In genomic region chr2:161946489-161947107, GRCh38 we compare ENCODE assay signal across 9 cellular contexts.
DNase-seq lines count a peak whose midpoint lies in the region; ATAC-seq, FAIRE-seq and TF ChIP-seq lines count a peak whose summit lies in the region.
"Had no signal": no experiment of that assay in that cellular context is flagged by ENCODE, and none has a peak within 500 bp of the region (broad histone marks: within the 10 kb centered on the region; RNA-seq: fewer than 3 reads in every experiment).

No MANE protein-coding gene starts in this region.

- DNase-seq in D721Med (ENCODE audit: insufficient read length, low spot score) (no peak), HCEC 1CT (peak; percentile 48), RWPE2 (ENCODE audit: low spot score) (no peak), fibroblast of the conjunctiva (ENCODE audit: low read depth) (peak; percentile 12), superior temporal gyrus (ENCODE audit: extremely low spot score) (peak; percentile 82)
- no peak for DNase-seq in activated T-cell treated with anti-CD3 and anti-CD28 coated beads, Interleukin-2, amount 50 U/mL, for 4 hours
- no peak for DNase-seq in activated CD4-positive, alpha-beta memory T cell treated with anti-CD3 and anti-CD28 coated beads for 36 hours
- DNase-seq: naive B cell had no signal

- CTCF ChIA-PET in activated CD4-positive, alpha-beta memory T cell treated with anti-CD3 and anti-CD28 coated beads for 36 hours (lab: Charles Lee) = interaction anchor here (0.6 to 4.6 kb wide), 28 partner anchors 8 to 723 kb away, joined by 3 to 116 read pairs (median 3); no protein-coding TSS in a partner anchor

- ATAC-seq in RWPE2 (ENCODE audit: low read depth) (no peak), HG03039 (IDR thresholded peaks at IDR 0.05; ENCODE audit: unreplicated experiment) (no peak)
- no peak for ATAC-seq in activated T-cell treated with anti-CD3 and anti-CD28 coated beads, Interleukin-2, amount 50 U/mL, for 4 hours

- H3K36me3 Mint-ChIP-seq in activated T-cell treated with anti-CD3 and anti-CD28 coated beads, Interleukin-2, amount 50 U/mL, for 4 hours (ENCODE audit: insufficient read depth) = no peaks in the 10 kb centered on the region
- H3K36me3 Mint-ChIP-seq in activated CD4-positive, alpha-beta memory T cell treated with anti-CD3 and anti-CD28 coated beads for 36 hours = no peaks in the 10 kb centered on the region
- H3K36me3 Mint-ChIP-seq: naive B cell had no signal

- no peaks in the 10 kb centered on the region for H3K4me1 ChIP-seq in RWPE2 (ENCODE audit: insufficient read depth, poor library complexity, severe bottlenecking)

- H3K4me3 ChIP-seq in RWPE2 (ENCODE audit: severe bottlenecking) = no peak overlapping the region

- peaks cover 2% of the 10 kb centered on the region for H3K27me3 Mint-ChIP-seq in activated T-cell treated with anti-CD3 and anti-CD28 coated beads, Interleukin-2, amount 50 U/mL, for 4 hours (ENCODE audit: low read depth)
- no peaks in the 10 kb centered on the region for H3K27me3 Mint-ChIP-seq in activated CD4-positive, alpha-beta memory T cell treated with anti-CD3 and anti-CD28 coated beads for 36 hours
- H3K27me3 Mint-ChIP-seq: naive B cell had no signal

- H3K4me3 Mint-ChIP-seq in activated T-cell treated with anti-CD3 and anti-CD28 coated beads, Interleukin-2, amount 50 U/mL, for 4 hours = no peak overlapping the region
- H3K4me3 Mint-ChIP-seq in activated CD4-positive, alpha-beta memory T cell treated with anti-CD3 and anti-CD28 coated beads for 36 hours = no peak overlapping the region
- H3K4me3 Mint-ChIP-seq: naive B cell had no signal

- no peaks in the 10 kb centered on the region for H3K9me3 ChIP-seq in RWPE2 (ENCODE audit: severe bottlenecking)

- no peaks in the 10 kb centered on the region for H3K9me3 Mint-ChIP-seq in activated T-cell treated with anti-CD3 and anti-CD28 coated beads, Interleukin-2, amount 50 U/mL, for 4 hours
- no peaks in the 10 kb centered on the region for H3K9me3 Mint-ChIP-seq in activated CD4-positive, alpha-beta memory T cell treated with anti-CD3 and anti-CD28 coated beads for 36 hours
- H3K9me3 Mint-ChIP-seq: naive B cell had no signal

- no peaks in the 10 kb centered on the region for H3K36me3 ChIP-seq in RWPE2 (ENCODE audit: low read depth)

- peaks cover 10% of the 10 kb centered on the region for H3K4me1 Mint-ChIP-seq in activated T-cell treated with anti-CD3 and anti-CD28 coated beads, Interleukin-2, amount 50 U/mL, for 4 hours (ENCODE audit: low read depth)
- H3K4me1 Mint-ChIP-seq in activated CD4-positive, alpha-beta memory T cell treated with anti-CD3 and anti-CD28 coated beads for 36 hours (ENCODE audit: low read depth) = peaks cover 6% of the 10 kb centered on the region
- H3K4me1 Mint-ChIP-seq: naive B cell had no signal

- intact Hi-C loops in activated CD4-positive, alpha-beta memory T cell treated with anti-CD3 and anti-CD28 coated beads for 36 hours (cut with micrococcal nuclease) = loop anchor here (1.0 kb wide), 2 partner anchors 178 to 360 kb away; no protein-coding TSS in a partner anchor

- H3K27ac ChIP-seq in RWPE2 (ENCODE audit: poor library complexity, severe bottlenecking) = no peak overlapping the region

- H3K27me3 ChIP-seq in RWPE2 (ENCODE audit: insufficient read depth, poor library complexity, severe bottlenecking) = no peaks in the 10 kb centered on the region

- POLR2A ChIA-PET in activated CD4-positive, alpha-beta memory T cell treated with anti-CD3 and anti-CD28 coated beads for 36 hours (lab: Charles Lee) = no interaction called here

- no peak for FAIRE-seq in D721Med (lab: Jason Lieb, UNC)

- TF ChIP-seq CTCF in D721Med (IDR thresholded peaks at IDR 0.05; ENCODE audit: insufficient read depth, missing control alignments) (peak; percentile 69), RWPE2 (IDR thresholded peaks at IDR 0.05; ENCODE audit: poor library complexity, severe bottlenecking) (peak; percentile 75)

- no peak overlapping the region for H3K27ac Mint-ChIP-seq in activated CD4-positive, alpha-beta memory T cell treated with anti-CD3 and anti-CD28 coated beads for 36 hours
- H3K27ac Mint-ChIP-seq: naive B cell had no signal

Comparison
In these comparisons a context has a peak if more than half of its experiments do, and no peak if none do; other contexts are left out.
1. DNase-seq: peak in HCEC 1CT (single experiment), fibroblast of the conjunctiva (single experiment) and superior temporal gyrus (single experiment); none in D721Med (single experiment), RWPE2 (single experiment), activated T-cell treated with anti-CD3 and anti-CD28 coated beads, Interleukin-2, amount 50 U/mL, for 4 hours (single experiment) and activated CD4-positive, alpha-beta memory T cell treated with anti-CD3 and anti-CD28 coated beads for 36 hours (single experiment).